ENCODE assay signal across 18 cellular contexts in genomic region chrX:1075156-1075555, GRCh38.
"Had no signal": no experiment of that assay in that cellular context is flagged by ENCODE, and none has a peak within 500 bp of the region (broad histone marks: within the 10 kb centered on the region; RNA-seq: fewer than 3 reads in every experiment).

No MANE protein-coding gene starts in this region.

- H3K27ac ChIP-seq: foreskin keratinocyte, left ventricle myocardium inferior, testis, tibial nerve had no signal

- H3K4me3 Mint-ChIP-seq: endodermal cell; nephron progenitor cell; stimulated activated memory B cell treated with anti-CD40 and anti-IgM and Interleukin-4, amounts not matched to agents 10 μg/mL and 1 μg/mL and 100 μg/mL, for 72 hours; stimulated activated naive CD8-positive, alpha-beta T cell treated with anti-CD3 and anti-CD28 coated beads, Interleukin-15, amount 100 ng/mL, for 72 hours had no signal

- H3K4me1 ChIP-seq: foreskin keratinocyte, left ventricle myocardium inferior, testis, tibial nerve had no signal

- DNase-seq: cerebellar nuclear complex; dermis blood vessel endothelial cell; endodermal cell; foreskin keratinocyte; kidney; left cardiac atrium; left ventricle myocardium inferior; mesenchymal stem cell; midbrain; nephron progenitor cell; right cardiac atrium; stimulated activated CD4-positive, alpha-beta T cell treated with anti-CD3 and anti-CD28 coated beads, Interleukin-4, amount 100 ng/mL, for 24 hours; stimulated activated naive CD8-positive, alpha-beta T cell treated with anti-CD3 and anti-CD28 coated beads, Interleukin-15, amount 100 ng/mL, for 72 hours; testis had no signal

- H3K27ac Mint-ChIP-seq: endodermal cell; nephron progenitor cell; stimulated activated memory B cell treated with anti-CD40 and anti-IgM and Interleukin-4, amounts not matched to agents 10 μg/mL and 1 μg/mL and 100 μg/mL, for 72 hours had no signal

- ATAC-seq: foreskin keratinocyte; left cardiac atrium; right cardiac atrium; stimulated activated memory B cell treated with anti-CD40 and anti-IgM and Interleukin-4, amounts not matched to agents 10 μg/mL and 1 μg/mL and 100 μg/mL, for 72 hours; stimulated activated naive CD8-positive, alpha-beta T cell treated with anti-CD3 and anti-CD28 coated beads, Interleukin-15, amount 100 ng/mL, for 72 hours had no signal

- H3K9me3 ChIP-seq: testis had no signal

- H3K27me3 ChIP-seq: foreskin keratinocyte, testis had no signal

- H3K36me3 ChIP-seq: left ventricle myocardium inferior, tibial nerve had no signal

- H3K4me1 Mint-ChIP-seq: stimulated activated memory B cell treated with anti-CD40 and anti-IgM and Interleukin-4, amounts not matched to agents 10 μg/mL and 1 μg/mL and 100 μg/mL, for 72 hours had no signal

- H3K4me3 ChIP-seq: left ventricle myocardium inferior, lung, smooth muscle cell, testis, tibial nerve had no signal
